In the genomic region with DNA sequence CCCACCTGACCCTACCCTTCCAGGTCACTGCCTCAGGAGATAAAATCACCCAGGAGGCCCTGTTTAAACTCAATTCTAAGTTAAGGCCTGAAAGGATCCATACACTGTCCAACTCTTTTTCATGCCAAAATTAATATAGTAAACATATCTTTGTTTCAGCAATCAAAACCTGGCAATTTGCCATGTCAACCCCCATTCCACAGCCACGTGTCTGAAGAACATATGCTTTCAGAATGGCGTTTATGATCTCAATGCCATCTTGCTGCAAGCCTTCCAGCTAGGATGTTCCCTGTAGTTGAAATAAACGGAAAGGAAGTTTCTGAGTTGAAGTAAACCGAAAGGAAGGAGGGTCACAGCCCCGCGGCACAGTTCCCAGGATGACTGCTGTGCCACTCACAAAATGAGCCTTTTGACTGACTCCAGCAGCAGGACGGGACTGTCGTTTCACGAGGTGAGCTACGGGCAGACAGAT, we compare ENCODE assay signal across 19 cellular contexts.
A peak's percentile ranks its signal among the peaks of the same experiment; 100 is the strongest.
DNase-seq lines count a peak whose midpoint lies in the region; ATAC-seq, FAIRE-seq and TF ChIP-seq lines count a peak whose summit lies in the region.
"Had no signal": no experiment of that assay in that cellular context is flagged by ENCODE, and none has a peak within 500 bp of the region (broad histone marks: within the 10 kb centered on the region; RNA-seq: fewer than 3 reads in every experiment).

No MANE protein-coding gene starts in this region.

- H3K36me3 Mint-ChIP-seq in chondrocyte (ENCODE audit: low read depth) (peaks cover 2% of the 10 kb centered on the region), immature natural killer cell (peaks cover 0 to 4% (median 0%) of the 10 kb centered on the region in 3 donors)
- H3K36me3 Mint-ChIP-seq in activated naive CD8-positive, alpha-beta T cell treated with anti-CD3 and anti-CD28 coated beads, Interleukin-2, amount 50 U/mL, for 24 hours (ENCODE audit: low read depth), result no peaks in the 10 kb centered on the region

- H3K27ac Mint-ChIP-seq in chondrocyte (ENCODE audit: unreplicated experiment) (peak overlapping the region; percentile 82), immature natural killer cell (no peak overlapping the region)
- H3K27ac Mint-ChIP-seq in activated naive CD8-positive, alpha-beta T cell treated with anti-CD3 and anti-CD28 coated beads, Interleukin-2, amount 50 U/mL, for 24 hours, result no peak overlapping the region
- H3K27ac Mint-ChIP-seq: activated naive CD8-positive, alpha-beta T cell; mesothelial cell of epicardium had no signal

- H3K4ac ChIP-seq in mesenchymal stem cell (ENCODE audit: low read depth in 1 of 2, low read length in 2 of 2), result no peak overlapping the region

- no peak overlapping the region for H2BK12ac ChIP-seq in mesenchymal stem cell (ENCODE audit: low read length in 2 of 2)

- H4K8ac ChIP-seq in mesenchymal stem cell (ENCODE audit: low read length), result no peak overlapping the region

- TF ChIP-seq CTCF in AG04449 (IDR thresholded peaks at IDR 0.05; ENCODE audit: insufficient read depth, low read length, missing control alignments) (no peak), chondrocyte (IDR thresholded peaks at IDR 0.05) (no peak)

- H3K14ac ChIP-seq in mesenchymal stem cell (ENCODE audit: low read length in 2 of 2), result no peak overlapping the region

- H2BK120ac ChIP-seq in mesenchymal stem cell (ENCODE audit: low read depth, low read length), result no peak overlapping the region

- H2BK15ac ChIP-seq in mesenchymal stem cell (ENCODE audit: low read depth, poor library complexity, severe bottlenecking), result no peak overlapping the region

- ATAC-seq in activated naive CD8-positive, alpha-beta T cell treated with anti-CD3 and anti-CD28 coated beads, Interleukin-2, amount 50 U/mL, for 24 hours, result no peak
- ATAC-seq: pancreas had no signal

- H3K4me1 Mint-ChIP-seq in chondrocyte (ENCODE audit: low read depth), result peaks cover 36% of the 10 kb centered on the region
- H3K4me1 Mint-ChIP-seq in immature natural killer cell, result no peaks in the 10 kb centered on the region
- H3K4me1 Mint-ChIP-seq in activated naive CD8-positive, alpha-beta T cell treated with anti-CD3 and anti-CD28 coated beads, Interleukin-2, amount 50 U/mL, for 24 hours, result peaks cover 12% of the 10 kb centered on the region

- DNase-seq in AG04449 (ENCODE audit: low read depth, low spot score) (no peak), NCI-H1694 (lab: John Stamatoyannopoulos, UW) (peak; percentile 73), chondrocyte (ENCODE audit: low spot score) (no peak), mesenchymal stem cell (no peak), immature natural killer cell (no peak), RCC 7860 (ENCODE audit: low spot score) (no peak)
- DNase-seq in activated naive CD8-positive, alpha-beta T cell treated with anti-CD3 and anti-CD28 coated beads, Interleukin-2, amount 50 U/mL, for 24 hours, result no peak
- no peak for DNase-seq in activated T-cell treated with anti-CD3 and anti-CD28 coated beads, Interleukin-2, amount 50 U/mL, for 1 hour
- DNase-seq: activated T-cell treated with anti-CD3 and anti-CD28 coated beads, Interleukin-2, amount 50 U/mL, for 48 hours; COR-L47; GDM1; pancreas; small intestine; transverse colon had no signal

- H3K9me3 ChIP-seq in mesenchymal stem cell (ENCODE audit: control insufficient read depth, low read length), result no peaks in the 10 kb centered on the region
- H3K9me3 ChIP-seq: HAP-1, pancreas, SJSA1, transverse colon had no signal

- peak overlapping the region; percentile 39 for H3K4me3 ChIP-seq in AG04449 (ENCODE audit: low read depth, low read length)
- peak overlapping the region in 1 of 2 experiments; percentile 71 for H3K4me3 ChIP-seq in mesenchymal stem cell (ENCODE audit: insufficient read depth in 1 of 2, low read depth in 1 of 2, low read length in 2 of 2)
- H3K4me3 ChIP-seq: cardiac muscle cell, HAP-1, pancreas, SJSA1, transverse colon had no signal

- no peak for FAIRE-seq in RCC 7860 (lab: Jason Lieb, UNC)
- FAIRE-seq: pancreas, small intestine had no signal

- H3K4me2 ChIP-seq in mesenchymal stem cell (ENCODE audit: low read length, poor library complexity, severe bottlenecking), result no peak overlapping the region

- WGBS in mesenchymal stem cell, result 87% methylated on average over 10 of the region's 10 CpGs

- H3K9ac ChIP-seq in mesenchymal stem cell (ENCODE audit: low read length), result peak overlapping the region; percentile 54

- H3K4me1 ChIP-seq in mesenchymal stem cell (ENCODE audit: control insufficient read depth, insufficient read depth, low read depth, low read length), result peaks cover 3% of the 10 kb centered on the region
- H3K4me1 ChIP-seq: HAP-1, SJSA1, transverse colon had no signal

- no peak overlapping the region for H4K91ac ChIP-seq in mesenchymal stem cell (ENCODE audit: low read length)

- H3K9me3 Mint-ChIP-seq in chondrocyte (ENCODE audit: low read depth) (peaks cover 3% of the 10 kb centered on the region), immature natural killer cell (no peaks in the 10 kb centered on the region)
- no peaks in the 10 kb centered on the region for H3K9me3 Mint-ChIP-seq in activated naive CD8-positive, alpha-beta T cell treated with anti-CD3 and anti-CD28 coated beads, Interleukin-2, amount 50 U/mL, for 24 hours

- H3K23ac ChIP-seq in mesenchymal stem cell (ENCODE audit: low read length in 2 of 2), result no peak overlapping the region

- no peaks in the 10 kb centered on the region for H3K27me3 ChIP-seq in mesenchymal stem cell (ENCODE audit: control insufficient read depth in 1 of 2, insufficient read depth in 1 of 2, low read length in 2 of 2)
- H3K27me3 ChIP-seq: cardiac muscle cell, pancreas, SJSA1, transverse colon had no signal

- CTCF ChIA-PET in AG04449 (lab: Yijun Ruan, JAX), result interaction anchor here (1.3 kb wide), 1 partner anchor 882 kb away, joined by 3 read pairs; no protein-coding TSS in a partner anchor

- no peak overlapping the region for H2AFZ ChIP-seq in mesenchymal stem cell (ENCODE audit: low read depth, low read length)

- H3K36me3 ChIP-seq in mesenchymal stem cell (ENCODE audit: control insufficient read depth in 1 of 2, insufficient read depth in 2 of 2, low read depth in 1 of 2, low read length in 2 of 2), result no peaks in the 10 kb centered on the region
- H3K36me3 ChIP-seq: cardiac muscle cell, HAP-1, pancreas, SJSA1, transverse colon had no signal

- H3K27ac ChIP-seq in mesenchymal stem cell (ENCODE audit: low read length, poor library complexity, severe bottlenecking), result no peak overlapping the region
- H3K27ac ChIP-seq: cardiac muscle cell, pancreas, SJSA1, transverse colon had no signal

- no peak overlapping the region for H3K18ac ChIP-seq in mesenchymal stem cell (ENCODE audit: low read depth in 1 of 2, low read length in 2 of 2)

- H3K79me1 ChIP-seq in mesenchymal stem cell (replicated peaks; ENCODE audit: low read length, poor library complexity, severe bottlenecking), result peaks cover 3% of the 10 kb centered on the region

- no peak overlapping the region for H2BK5ac ChIP-seq in mesenchymal stem cell (ENCODE audit: low read depth, low read length, poor library complexity, severe bottlenecking)

- no peak overlapping the region for H2AK5ac ChIP-seq in mesenchymal stem cell (ENCODE audit: low read length, severe bottlenecking)

- H3K4me3 Mint-ChIP-seq in chondrocyte (ENCODE audit: unreplicated experiment) (peak overlapping the region; percentile 67), immature natural killer cell (no peak overlapping the region)
- no peak overlapping the region for H3K4me3 Mint-ChIP-seq in activated naive CD8-positive, alpha-beta T cell treated with anti-CD3 and anti-CD28 coated beads, Interleukin-2, amount 50 U/mL, for 24 hours
- H3K4me3 Mint-ChIP-seq: activated naive CD8-positive, alpha-beta T cell; mesothelial cell of epicardium had no signal

- POLR2A ChIA-PET in AG04449 (lab: Yijun Ruan, JAX), result no interaction called here

- H3K27me3 Mint-ChIP-seq in chondrocyte (ENCODE audit: low read depth), result no peaks in the 10 kb centered on the region
- peaks cover 0 to 5% (median 0%) of the 10 kb centered on the region in 3 donors for H3K27me3 Mint-ChIP-seq in immature natural killer cell (ENCODE audit: low read depth in 3 of 3)
- H3K27me3 Mint-ChIP-seq in activated naive CD8-positive, alpha-beta T cell treated with anti-CD3 and anti-CD28 coated beads, Interleukin-2, amount 50 U/mL, for 24 hours, result no peaks in the 10 kb centered on the region
- H3K27me3 Mint-ChIP-seq: activated naive CD8-positive, alpha-beta T cell had no signal
